In the genomic region with DNA sequence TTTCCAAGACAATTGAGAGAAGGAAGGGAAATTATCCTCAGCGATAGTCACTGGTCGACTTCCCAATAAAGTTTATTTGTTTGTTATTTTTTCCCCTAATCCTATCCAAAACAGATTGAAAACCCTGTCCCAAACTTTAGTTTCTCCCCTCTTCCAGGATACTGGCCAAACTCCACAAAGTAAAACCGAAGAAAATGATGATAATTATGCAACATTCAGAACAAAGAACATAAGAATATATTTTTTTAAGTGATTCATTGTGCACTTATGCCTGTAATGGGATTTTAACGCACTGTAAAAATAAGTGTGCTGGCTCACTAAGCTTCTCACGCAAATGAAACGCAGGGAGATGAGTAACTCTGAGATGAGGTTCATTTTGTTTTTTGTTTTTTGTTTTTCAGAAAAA, we compare ENCODE assay signal across 15 cellular contexts. TPM values are rescaled to one million over a fixed set of nuclear protein-coding genes. Genes with fewer than 3 reads are reported as not detected.
A peak's percentile ranks its signal among the peaks of the same experiment; 100 is the strongest.
DNase-seq lines count a peak whose midpoint lies in the region; ATAC-seq and TF ChIP-seq lines count a peak whose summit lies in the region.
"Had no signal": no experiment of that assay in that cellular context is flagged by ENCODE, and none has a peak within 500 bp of the region (broad histone marks: within the 10 kb centered on the region; RNA-seq: fewer than 3 reads in every experiment).

No MANE protein-coding gene starts in this region.

- WGBS in sigmoid colon, 2 donors = 53 to 57% methylated on average over 6 of the region's 6 CpGs

- TF ChIP-seq EP300 in sigmoid colon (IDR thresholded peaks at IDR 0.05) = no peak

- H3K27ac ChIP-seq in sigmoid colon = no peak overlapping the region

- H3K9me3 ChIP-seq in sigmoid colon = no peaks in the 10 kb centered on the region

- peaks cover 3 to 20% (median 5%) of the 10 kb centered on the region in 3 donors for H3K27me3 ChIP-seq in sigmoid colon

- no peaks in the 10 kb centered on the region for H3K36me3 ChIP-seq in sigmoid colon

- intact Hi-C loops in sigmoid colon (cut with DNase I) = no loop called here
- intact Hi-C loops in posterior vena cava (cut with DNase I) = no loop called here

- TF ChIP-seq CTCF in epithelial cell of proximal tubule (conservative IDR thresholded peaks at IDR 0.05; ENCODE audit: low read depth, low read length) (no peak), sigmoid colon (IDR thresholded peaks at IDR 0.05) (no peak)

- TF ChIP-seq POLR2A in sigmoid colon (IDR thresholded peaks at IDR 0.05) = no peak

- H3K4me1 ChIP-seq in sigmoid colon = peaks cover 0 to 8% (median 5%) of the 10 kb centered on the region in 4 donors

- DNase-seq in EL (peak; percentile 92), RPMI7951 (ENCODE audit: low read depth) (peak; percentile 92), epithelial cell of proximal tubule (ENCODE audit: low read depth) (no peak), renal cortical epithelial cell (ENCODE audit: low read depth) (peak; percentile 82), sigmoid colon (no peak), posterior vena cava (ENCODE audit: low spot score) (no peak), inferior parietal cortex (ENCODE audit: extremely low spot score) (no peak)
- DNase-seq: activated CD4-positive, alpha-beta T cell treated with anti-CD3 and anti-CD28 coated beads for 4 hours; activated T-cell treated with anti-CD3 and anti-CD28 coated beads, Interleukin-2, amount 50 U/mL, for 24 hours; erythroblast; retina; T-cell had no signal

- H3K4me3 ChIP-seq in epithelial cell of proximal tubule (ENCODE audit: low read depth, low read length) = peak overlapping the region; percentile 41
- H3K4me3 ChIP-seq in sigmoid colon = no peak overlapping the region

- ATAC-seq in HG03378 (IDR thresholded peaks at IDR 0.05; ENCODE audit: unreplicated experiment) = no peak
- ATAC-seq: T-cell had no signal

RNA-seq across cellular contexts. Expression of a gene that starts 6.0 kb away (rescaled TPM):
- total RNA-seq in RPMI7951 (2014; rRNA removed; shearing (Covaris generic)) = 1.3 and 1.9 TPM in 2 replicates
- total RNA-seq in epithelial cell of proximal tubule (2.5 and 2.7 TPM in 2 replicates), renal cortical epithelial cell (0.17 and 0.60 TPM in 2 replicates), sigmoid colon (under 1 TPM in 2 of 4 donors, not detected in 2; 0.16 to 0.83 TPM), posterior vena cava (1 to 10 TPM in 1 of 2 donors, under 1 TPM in 1; 0.74 to 1.7 TPM)
- under 1 TPM in 1 of 3 donors, not detected in 2; 0.32 TPM for polyA plus RNA-seq in sigmoid colon
- total RNA-seq: mononuclear cell, OCI-LY7, T-cell had no signal

Comparison
In these comparisons a context has a peak if more than half of its experiments do, and no peak if none do; other contexts are left out.
1. DNase-seq: peak in EL (single experiment), RPMI7951 (single experiment) and renal cortical epithelial cell (single experiment); none in epithelial cell of proximal tubule (single experiment), sigmoid colon (single experiment), posterior vena cava (single experiment) and inferior parietal cortex (single experiment).